Comparison of ENCODE assay signal across 14 cellular contexts in genomic region chr3:179589143-179589542, GRCh38. TPM values are rescaled to one million over a fixed set of nuclear protein-coding genes. Genes with fewer than 3 reads are reported as not detected.
DNase-seq lines count a peak whose midpoint lies in the region; ATAC-seq, FAIRE-seq and TF ChIP-seq lines count a peak whose summit lies in the region.
"Had no signal": no experiment of that assay in that cellular context is flagged by ENCODE, and none has a peak within 500 bp of the region (broad histone marks: within the 10 kb centered on the region; RNA-seq: fewer than 3 reads in every experiment).

No MANE protein-coding gene starts in this region.

- no peak for FAIRE-seq in GM12892 (lab: Jason Lieb, UNC)
- FAIRE-seq: TTC549 had no signal

- no peaks in the 10 kb centered on the region for H3K27me3 ChIP-seq in testis
- H3K27me3 ChIP-seq: esophagus muscularis mucosa had no signal

- H3K36me3 ChIP-seq in testis (ENCODE audit: low read depth, missing control alignments) = no peaks in the 10 kb centered on the region

- H3K27ac ChIP-seq in testis = no peak overlapping the region
- H3K27ac ChIP-seq: esophagus muscularis mucosa had no signal

- POLR2A ChIA-PET in activated CD4-positive, alpha-beta T cell treated with anti-CD3 and anti-CD28 coated beads for 36 hours (lab: Charles Lee) = interaction anchor here (0.6 kb wide), 1 partner anchor 14 kb away, joined by 3 read pairs; no protein-coding TSS in a partner anchor

- TF ChIP-seq CTCF in testis (IDR thresholded peaks at IDR 0.05) = no peak

- intact Hi-C loops in activated CD4-positive, alpha-beta T cell treated with anti-CD3 and anti-CD28 coated beads for 36 hours (cut with DNase I, micrococcal nuclease) = loop anchor here in 1 of 2 experiments (10.0 kb wide), 1 partner anchor 1356 kb away; no protein-coding TSS in a partner anchor
- intact Hi-C loops in testis (cut with DNase I; ENCODE audit: low total_unique reads) = no loop called here

- H3K4me3 Mint-ChIP-seq in activated CD4-positive, alpha-beta T cell treated with anti-CD3 and anti-CD28 coated beads for 36 hours = no peak overlapping the region

- CTCF ChIA-PET in activated CD4-positive, alpha-beta T cell treated with anti-CD3 and anti-CD28 coated beads for 36 hours (lab: Charles Lee) = interaction anchor here (0.5 kb wide), 1 partner anchor 95 kb away, joined by 4 read pairs; no protein-coding TSS in a partner anchor

- no peaks in the 10 kb centered on the region for H3K9me3 Mint-ChIP-seq in activated CD4-positive, alpha-beta T cell treated with anti-CD3 and anti-CD28 coated beads for 36 hours (ENCODE audit: low read depth)

- no peak for DNase-seq in activated CD4-positive, alpha-beta T cell treated with anti-CD3 and anti-CD28 coated beads for 36 hours
- no peak for DNase-seq in activated CD4-positive, alpha-beta T cell treated with anti-CD3 and anti-CD28 coated beads for 4 hours
- peak; percentile 9 for DNase-seq in HCEC 1CT
- DNase-seq in NCI-H226 = peak; percentile 27
- DNase-seq in kidney tubule cell (ENCODE audit: low spot score) = peak; percentile 33
- no peak for DNase-seq in testis
- no peak for DNase-seq in COLO668 (lab: John Stamatoyannopoulos, UW; ENCODE audit: unreplicated experiment)
- no peak for DNase-seq in GM12892 (ENCODE audit: insufficient read length)
- DNase-seq: 8988T, Caco-2, NCI-H187 treated with DMSO at 0.1 percent for 48 hours, SIG-M5 had no signal

- H3K4me1 ChIP-seq in testis = no peaks in the 10 kb centered on the region
- H3K4me1 ChIP-seq: Caco-2 had no signal

- peaks cover 11% of the 10 kb centered on the region for H3K4me1 Mint-ChIP-seq in activated CD4-positive, alpha-beta T cell treated with anti-CD3 and anti-CD28 coated beads for 36 hours

- H3K9me3 ChIP-seq in testis = no peaks in the 10 kb centered on the region
- H3K9me3 ChIP-seq: Caco-2, esophagus muscularis mucosa had no signal

- TF ChIP-seq POLR2A in testis (IDR thresholded peaks at IDR 0.05) (no peak), GM12892 (IDR thresholded peaks at IDR 0.05; ENCODE audit: low read depth, low read length) (no peak)

- no peak overlapping the region for H3K4me3 ChIP-seq in testis
- H3K4me3 ChIP-seq: esophagus muscularis mucosa had no signal

- peak; percentile 87 for ATAC-seq in activated CD4-positive, alpha-beta T cell treated with anti-CD3 and anti-CD28 coated beads for 36 hours

- peak overlapping the region; percentile 14 for H3K27ac Mint-ChIP-seq in activated CD4-positive, alpha-beta T cell treated with anti-CD3 and anti-CD28 coated beads for 36 hours

- H3K27me3 Mint-ChIP-seq in activated CD4-positive, alpha-beta T cell treated with anti-CD3 and anti-CD28 coated beads for 36 hours = no peaks in the 10 kb centered on the region

- peaks cover 30% of the 10 kb centered on the region for H3K36me3 Mint-ChIP-seq in activated CD4-positive, alpha-beta T cell treated with anti-CD3 and anti-CD28 coated beads for 36 hours (ENCODE audit: low read depth)

RNA-seq across cellular contexts. Expression of gene MRPL47, which starts 15.3 kb away (rescaled TPM):
- 10 to 100 TPM; 49.8 to 56.4 TPM for total RNA-seq in activated CD4-positive, alpha-beta T cell treated with anti-CD3 and anti-CD28 coated beads for 36 hours
- 10 to 100 TPM; 30.0 to 36.1 TPM for total RNA-seq in testis
- 88.6 TPM for polyA plus RNA-seq in testis (ENCODE audit: insufficient read depth, low read depth, low replicate concordance)
- polyA plus RNA-seq in GM12892 (2012; ENCODE audit: missing spikeins) = 55.9 TPM

RNA-seq across cellular contexts. Expression of gene NDUFB5, which starts 15.5 kb away (rescaled TPM):
- total RNA-seq in activated CD4-positive, alpha-beta T cell treated with anti-CD3 and anti-CD28 coated beads for 36 hours = 100 to 1,000 TPM; 105 to 110 TPM
- 10 to 100 TPM; 70.4 to 88.1 TPM for total RNA-seq in testis
- polyA plus RNA-seq in testis (ENCODE audit: insufficient read depth, low read depth, low replicate concordance) = 138 TPM
- 158 TPM for polyA plus RNA-seq in GM12892 (2012; ENCODE audit: missing spikeins)

RNA-seq across cellular contexts. Expression of gene ACTL6A, which starts 26.4 kb away (rescaled TPM):
- 100 to 1,000 TPM in 1 of 2 experiments, 10 to 100 TPM in 1; 85.3 to 113 TPM for total RNA-seq in activated CD4-positive, alpha-beta T cell treated with anti-CD3 and anti-CD28 coated beads for 36 hours
- total RNA-seq in testis = 10 to 100 TPM; 68.4 to 84.4 TPM
- 143 TPM for polyA plus RNA-seq in testis (ENCODE audit: insufficient read depth, low read depth, low replicate concordance)
- 77.4 TPM for polyA plus RNA-seq in GM12892 (2012; ENCODE audit: missing spikeins)

Comparison
In these comparisons a context has a peak if more than half of its experiments do, and no peak if none do; other contexts are left out.
1. DNase-seq: peak in HCEC 1CT (single experiment), NCI-H226 (single experiment) and kidney tubule cell (single experiment); none in activated CD4-positive, alpha-beta T cell treated with anti-CD3 and anti-CD28 coated beads for 36 hours (single experiment), activated CD4-positive, alpha-beta T cell treated with anti-CD3 and anti-CD28 coated beads for 4 hours (0 of 2), testis (single experiment), COLO668 (single experiment) and GM12892 (single experiment).